8 cellular contexts compared by ENCODE assay signal in genomic region chr17:64778367-64779290, GRCh38.
DNase-seq lines count a peak whose midpoint lies in the region; ATAC-seq and TF ChIP-seq lines count a peak whose summit lies in the region.

No MANE protein-coding gene starts in this region.

- no peak overlapping the region for H3K4me3 ChIP-seq in hepatocyte
- H3K4me3 ChIP-seq in skeletal muscle tissue (ENCODE audit: low read length in 3 of 3): peak overlapping the region in 2 of 3 donors; percentile 22 to 48

- WGBS in hepatocyte (ENCODE audit: low lambda C conversion rate, missing lambda C conversion rate): 7% methylated on average over 87 of the region's 104 CpGs

- no peaks in the 10 kb centered on the region for H3K79me2 ChIP-seq in hepatocyte

- H3K9ac ChIP-seq in skeletal muscle tissue (ENCODE audit: low read depth in 1 of 3, low read length in 3 of 3): peak overlapping the region in 1 of 3 donors; percentile 45

- H3K36me3 ChIP-seq in hepatocyte (replicated peaks; ENCODE audit: insufficient read depth, low read depth) (no peaks in the 10 kb centered on the region), skeletal muscle tissue (ENCODE audit: control insufficient read depth in 3 of 3, insufficient read depth in 3 of 3, low read length in 3 of 3) (peaks cover under 1 to 4% (median 1%) of the 10 kb centered on the region in 3 donors)

- H2AFZ ChIP-seq in hepatocyte: peak overlapping the region; percentile 35

- H3K27ac ChIP-seq in hepatocyte: no peak overlapping the region
- H3K27ac ChIP-seq in skeletal muscle tissue (ENCODE audit: low read depth, low read length): peak overlapping the region; percentile 12

- peak; percentile 17 for DNase-seq in activated naive CD4-positive, alpha-beta T cell treated with Interleukin-2 at 50 U/mL for 16 hours
- no peak for DNase-seq in activated naive CD4-positive, alpha-beta T cell (lab: John Stamatoyannopoulos, UW)
- peak; percentile 42 for DNase-seq in activated CD8-positive, alpha-beta memory T cell treated with anti-CD3 and anti-CD28 coated beads, Interleukin-2, amount 50 U/mL, for 4 hours
- DNase-seq in hepatocyte (ENCODE audit: low spot score) (peak; percentile 55), SHP77 treated with DMSO at 0.1 percent for 48 hours (lab: John Stamatoyannopoulos, UW) (no peak)

- H3K4me2 ChIP-seq in hepatocyte: peak overlapping the region; percentile 89

- no peak for ATAC-seq in HG02938 (IDR thresholded peaks at IDR 0.05; ENCODE audit: unreplicated experiment)
- no peak for ATAC-seq in GM21576 (IDR thresholded peaks at IDR 0.05; ENCODE audit: unreplicated experiment)

- H3K9me3 ChIP-seq in hepatocyte (ENCODE audit: low read depth): no peaks in the 10 kb centered on the region
- no peaks in the 10 kb centered on the region for H3K9me3 ChIP-seq in skeletal muscle tissue (ENCODE audit: control insufficient read depth in 3 of 3, low read length in 3 of 3)

- H3K27me3 ChIP-seq in hepatocyte (peaks cover 44% of the 10 kb centered on the region), skeletal muscle tissue (ENCODE audit: control insufficient read depth in 3 of 3, insufficient read depth in 3 of 3, low read length in 3 of 3) (peaks cover 0 to 20% (median 0%) of the 10 kb centered on the region in 3 donors)

- peaks cover 3% of the 10 kb centered on the region for H4K20me1 ChIP-seq in hepatocyte (ENCODE audit: insufficient read depth, poor library complexity, severe bottlenecking)

- TF ChIP-seq CTCF in hepatocyte (IDR thresholded peaks at IDR 0.05; ENCODE audit: poor library complexity): no peak

- H3K9me2 ChIP-seq in hepatocyte (replicated peaks; ENCODE audit: insufficient read depth): no peaks in the 10 kb centered on the region

- H3K4me1 ChIP-seq in hepatocyte (ENCODE audit: insufficient read depth) (peaks cover 46% of the 10 kb centered on the region), skeletal muscle tissue (ENCODE audit: control insufficient read depth in 3 of 3, insufficient read depth in 3 of 3, low read length in 3 of 3) (peaks cover 14 to 25% (median 25%) of the 10 kb centered on the region in 3 donors)

Comparison
In these comparisons a context has a peak if more than half of its experiments do, and no peak if none do; other contexts are left out.
1. DNase-seq: peak in activated naive CD4-positive, alpha-beta T cell treated with Interleukin-2 at 50 U/mL for 16 hours (single experiment), activated CD8-positive, alpha-beta memory T cell treated with anti-CD3 and anti-CD28 coated beads, Interleukin-2, amount 50 U/mL, for 4 hours (single experiment) and hepatocyte (single experiment); none in activated naive CD4-positive, alpha-beta T cell (0 of 4) and SHP77 treated with DMSO at 0.1 percent for 48 hours (single experiment).